15 cellular contexts compared by ENCODE assay signal in genomic region chr14:68501621-68502052, GRCh38.
DNase-seq lines count a peak whose midpoint lies in the region; ATAC-seq, FAIRE-seq and TF ChIP-seq lines count a peak whose summit lies in the region.
"Had no signal": no experiment of that assay in that cellular context is flagged by ENCODE, and none has a peak within 500 bp of the region (broad histone marks: within the 10 kb centered on the region; RNA-seq: fewer than 3 reads in every experiment).

No MANE protein-coding gene starts in this region.

- no peaks in the 10 kb centered on the region for H3K9me2 ChIP-seq in OCI-LY7 (ENCODE audit: insufficient read depth, low read length)

- H3K9me3 ChIP-seq in OCI-LY7 (ENCODE audit: low read length) (no peaks in the 10 kb centered on the region), neuronal stem cell (replicated peaks in 1 of 2; ENCODE audit: control insufficient read depth in 2 of 2, insufficient read depth in 1 of 2, low read depth in 1 of 2, low read length in 2 of 2) (peaks cover 0 to 4% of the 10 kb centered on the region in 2 donors)
- H3K9me3 ChIP-seq: colonic mucosa, esophagus muscularis mucosa had no signal

- H3K4me3 ChIP-seq in OCI-LY7 (ENCODE audit: low read depth, low read length, poor library complexity, severe bottlenecking) (no peak overlapping the region), neuronal stem cell (ENCODE audit: low read length in 2 of 2) (no peak overlapping the region)
- H3K4me3 ChIP-seq: colonic mucosa, esophagus muscularis mucosa, hepatocyte had no signal

- no peak overlapping the region for H3K14ac ChIP-seq in neuronal stem cell (ENCODE audit: low read length)

- H3K79me2 ChIP-seq in OCI-LY7 (ENCODE audit: insufficient read depth, low read depth, low read length): no peaks in the 10 kb centered on the region
- H3K79me2 ChIP-seq: hepatocyte had no signal

- H3K4me2 ChIP-seq in OCI-LY7 (ENCODE audit: low read length): peak overlapping the region; percentile 27; the same call in 1 of the 2 replicates
- H3K4me2 ChIP-seq in neuronal stem cell (ENCODE audit: insufficient read depth, low read length, poor library complexity, severe bottlenecking): no peak overlapping the region
- H3K4me2 ChIP-seq: hepatocyte had no signal

- peak overlapping the region; percentile 20 for H2AK5ac ChIP-seq in neuronal stem cell (ENCODE audit: low read depth, low read length)

- no peak overlapping the region for H4K8ac ChIP-seq in neuronal stem cell (ENCODE audit: low read depth, low read length)

- peak overlapping the region; percentile 86 for H4K91ac ChIP-seq in neuronal stem cell (ENCODE audit: low read depth, low read length, poor library complexity)

- BruUV-seq in OCI-LY7 (replicated peaks; lab: Mats Ljungman, UMichigan): no TSS peak

- H2BK5ac ChIP-seq in neuronal stem cell (ENCODE audit: low read length): peak overlapping the region; percentile 13

- no peak overlapping the region for H2BK120ac ChIP-seq in neuronal stem cell (ENCODE audit: low read depth, low read length)

- no peak overlapping the region for H3K27ac ChIP-seq in OCI-LY7 (ENCODE audit: low read depth, low read length, poor library complexity, severe bottlenecking)
- no peak overlapping the region for H3K27ac ChIP-seq in neuronal stem cell (replicated peaks; ENCODE audit: low read length)
- H3K27ac ChIP-seq: colonic mucosa, esophagus muscularis mucosa, hepatocyte had no signal

- peak; percentile 42 for ATAC-seq in Right ventricle myocardium superior (ENCODE audit: poor library complexity)
- ATAC-seq: activated CD8-positive, alpha-beta T cell treated with anti-CD3 and anti-CD28 coated beads, Interleukin-2, amount 10 ng/mL, durations not matched to agents 7 days and 5 days had no signal

- no peaks in the 10 kb centered on the region for H4K20me1 ChIP-seq in OCI-LY7 (ENCODE audit: insufficient read depth, low read length)

- CTCF ChIA-PET in OCI-LY7 (lab: Charles Lee; ENCODE audit: unreplicated experiment): no interaction called here

- H3K79me1 ChIP-seq in neuronal stem cell (ENCODE audit: low read depth, low read length): no peaks in the 10 kb centered on the region

- H3K4ac ChIP-seq in neuronal stem cell (ENCODE audit: low read length): no peak overlapping the region

- H2AFZ ChIP-seq in OCI-LY7 (ENCODE audit: low read length) (peak overlapping the region; percentile 30; the same call in 1 of the 2 replicates), neuronal stem cell (ENCODE audit: low read length) (no peak overlapping the region)
- H2AFZ ChIP-seq: hepatocyte had no signal

- peak overlapping the region; percentile 12 for H2BK12ac ChIP-seq in neuronal stem cell (ENCODE audit: low read length)

- H3K36me3 ChIP-seq in OCI-LY7 (ENCODE audit: insufficient read depth, low read length) (no peaks in the 10 kb centered on the region), neuronal stem cell (replicated peaks in 1 of 2; ENCODE audit: control insufficient read depth in 2 of 2, insufficient read depth in 2 of 2, low read length in 2 of 2) (no peaks in the 10 kb centered on the region)
- H3K36me3 ChIP-seq: colonic mucosa, esophagus muscularis mucosa had no signal

- intact Hi-C loops in OCI-LY7 (cut with micrococcal nuclease; ENCODE audit: unreplicated experiment) (no loop called here), Right ventricle myocardium superior (cut with DNase I) (no loop called here)

- POLR2A ChIA-PET in OCI-LY7 (lab: Charles Lee): no interaction called here

- peak overlapping the region; percentile 44 for H3K18ac ChIP-seq in neuronal stem cell (ENCODE audit: low read length)

- DNase-seq in OCI-LY7 (ENCODE audit: low spot score) (no peak), Right ventricle myocardium superior (peak; percentile 77), neuronal stem cell (ENCODE audit: low spot score) (no peak), urothelium cell line (ENCODE audit: low spot score) (no peak), NCI-H187 (lab: John Stamatoyannopoulos, UW) (no peak), T-helper 2 cell (no peak), SKM-1 treated with dmso at 0.1 percent for 144 hours (lab: John Stamatoyannopoulos, UW; ENCODE audit: unreplicated experiment) (no peak)
- DNase-seq: activated CD8-positive, alpha-beta T cell treated with anti-CD3 and anti-CD28 coated beads, Interleukin-2, amount 10 ng/mL, durations not matched to agents 7 days and 5 days; activated effector memory CD4-positive, alpha-beta T cell treated with Interleukin-2 at 50 U/mL for 16 hours; CD8-positive, alpha-beta memory T cell; colonic mucosa; NCI-H82; T-helper 9 cell had no signal

- H3K27me3 ChIP-seq in neuronal stem cell (ENCODE audit: control insufficient read depth in 3 of 3, insufficient read depth in 3 of 3, low read depth in 1 of 3, low read length in 3 of 3): no peaks in the 10 kb centered on the region
- H3K27me3 ChIP-seq: colonic mucosa, esophagus muscularis mucosa, hepatocyte had no signal

- no peak overlapping the region for H3K23ac ChIP-seq in neuronal stem cell (ENCODE audit: low read depth, low read length, poor library complexity)

- no CpG with 5 or more reads among the region's 9 CpGs for WGBS in neuronal stem cell (ENCODE audit: extremely low coverage in 2 of 2, insufficient read length in 2 of 2, insufficient replicate concordance in 1 of 2), 2 donors

- H3K4me1 ChIP-seq in OCI-LY7 (ENCODE audit: insufficient read depth, low read length, poor library complexity, severe bottlenecking): peaks cover 75% of the 10 kb centered on the region
- H3K4me1 ChIP-seq in neuronal stem cell (ENCODE audit: control insufficient read depth in 2 of 2, insufficient read depth in 1 of 2, low read depth in 1 of 2, low read length in 2 of 2): peaks cover 30 to 53% of the 10 kb centered on the region in 2 donors
- H3K4me1 ChIP-seq: colonic mucosa had no signal

- TF ChIP-seq CTCF in OCI-LY7 (conservative IDR thresholded peaks at IDR 0.05; ENCODE audit: low read length): no peak

- H3K9ac ChIP-seq in neuronal stem cell (ENCODE audit: low read depth, low read length, poor library complexity): no peak overlapping the region

- FAIRE-seq in urothelium cell line (lab: Jason Lieb, UNC): peak; percentile 66

- peak overlapping the region; percentile 16 for H2BK15ac ChIP-seq in neuronal stem cell (ENCODE audit: low read length)
